In genomic region chr22:21712751-21713427, GRCh38 we compare ENCODE assay signal across 1 cellular context.
A peak's percentile ranks its signal among the peaks of the same experiment; 100 is the strongest.
TF ChIP-seq lines count a peak whose summit lies in the region.

No MANE protein-coding gene starts in this region.

TF ChIP-seq in HEK293, 187 proteins besides CTCF, POLR2A, EP300 and RAD21 (continued from another document):
- no peak for TF ChIP-seq AEBP2 (tag by site-specific recombination; IDR thresholded peaks at IDR 0.05; ENCODE audit: borderline replicate concordance)
- TF ChIP-seq PATZ1 (tag by site-specific recombination; IDR thresholded peaks at IDR 0.05) = no peak
- no peak for TF ChIP-seq MZF1 (tag by site-specific recombination; IDR thresholded peaks at IDR 0.05; ENCODE audit: borderline replicate concordance)
- TF ChIP-seq HOXC10 (CRISPR knock-in tag; IDR thresholded peaks at IDR 0.05) = no peak
- TF ChIP-seq ZNF660 (tag by site-specific recombination; IDR thresholded peaks at IDR 0.05) = peak; percentile 76; the same call in 1 of the 2 replicates
- TF ChIP-seq ZBTB7A (tag by site-specific recombination; IDR thresholded peaks at IDR 0.05; ENCODE audit: low read depth) = no peak
- TF ChIP-seq ZNF76 (tag by site-specific recombination; IDR thresholded peaks at IDR 0.05; ENCODE audit: borderline replicate concordance, low read depth) = no peak
- 0 out of 2 replicates have a peak, but pooled peaks have one; percentile 27 for TF ChIP-seq ZBTB20 (tag by site-specific recombination; IDR thresholded peaks at IDR 0.05)
- TF ChIP-seq ZNF629 (tag by site-specific recombination; IDR thresholded peaks at IDR 0.05) = no peak
- no peak for TF ChIP-seq HOXD13 (CRISPR knock-in tag; IDR thresholded peaks at IDR 0.05; ENCODE audit: borderline replicate concordance)
- peak; percentile 69; the same call in 1 of the 2 replicates for TF ChIP-seq ZNF2 (tag by site-specific recombination; IDR thresholded peaks at IDR 0.05)
- no peak for TF ChIP-seq ZNF214 (tag by site-specific recombination; IDR thresholded peaks at IDR 0.05; ENCODE audit: borderline replicate concordance)
- peak; percentile 68; the same call in 1 of the 2 replicates for TF ChIP-seq ZNF792 (tag by site-specific recombination; IDR thresholded peaks at IDR 0.05)
- no peak for TF ChIP-seq ZNF335 (tag by site-specific recombination; conservative IDR thresholded peaks at IDR 0.05)
- no peak for TF ChIP-seq ZNF19 (tag by site-specific recombination; IDR thresholded peaks at IDR 0.05; ENCODE audit: low read depth)
- no peak for TF ChIP-seq ZNF670 (tag by site-specific recombination; IDR thresholded peaks at IDR 0.05; ENCODE audit: low read depth)
TF ChIP-seq in HEK293: peak in this region for 20.
